Comparison of ENCODE assay signal across 38 cellular contexts in genomic region chr4:186738421-186738820, GRCh38. TPM values are rescaled to one million over a fixed set of nuclear protein-coding genes. Genes with fewer than 3 reads are reported as not detected.
"Had no signal": no experiment of that assay in that cellular context is flagged by ENCODE, and none has a peak within 500 bp of the region (broad histone marks: within the 10 kb centered on the region; RNA-seq: fewer than 3 reads in every experiment).

No MANE protein-coding gene starts in this region.

- H3K27me3 ChIP-seq: adrenal gland, ascending aorta, body of pancreas, brain microvascular endothelial cell, cardiac muscle cell had no signal

- H3K4me1 Mint-ChIP-seq: activated naive CD4-positive, alpha-beta T cell treated with anti-CD3 and anti-CD28 coated beads, Interleukin-2, amount 10 ng/mL, durations not matched to agents 7 days and 5 days; activated naive CD4-positive, alpha-beta T cell treated with anti-CD3 and anti-CD28 coated beads, Interleukin-2, amount 50 U/mL, for 24 hours; activated naive CD8-positive, alpha-beta T cell treated with anti-CD3 and anti-CD28 coated beads for 36 hours; activated naive CD8-positive, alpha-beta T cell treated with anti-CD3 and anti-CD28 coated beads, Interleukin-2, amount 10 ng/mL, durations not matched to agents 7 days and 5 days; activated naive CD8-positive, alpha-beta T cell treated with anti-CD3 and anti-CD28 coated beads, Interleukin-2, amount 50 U/mL, for 24 hours; activated T-helper 17 cell treated with anti-CD3 and anti-CD28 coated beads, Interleukin-2, amount 50 U/mL, for 72 hours; central memory CD8-positive, alpha-beta T cell had no signal

- ATAC-seq: activated naive CD4-positive, alpha-beta T cell treated with anti-CD3 and anti-CD28 coated beads, Interleukin-2, amount 50 U/mL, for 72 hours; activated naive CD8-positive, alpha-beta T cell treated with anti-CD3 and anti-CD28 coated beads, Interleukin-2, amount 50 U/mL, for 24 hours; activated T-cell treated with anti-CD3 and anti-CD28 coated beads, Interleukin-2, amount 50 U/mL, for 4 hours; activated T-cell treated with anti-CD3 and anti-CD28 coated beads, Interleukin-2, amount 50 U/mL, for 72 hours; activated T-helper 17 cell treated with anti-CD3 and anti-CD28 coated beads, Interleukin-2, amount 50 U/mL, for 72 hours; body of pancreas had no signal

- H3K27me3 Mint-ChIP-seq: activated naive CD4-positive, alpha-beta T cell treated with anti-CD3 and anti-CD28 coated beads, Interleukin-2, amount 10 ng/mL, durations not matched to agents 7 days and 5 days; activated naive CD4-positive, alpha-beta T cell treated with anti-CD3 and anti-CD28 coated beads, Interleukin-2, amount 50 U/mL, for 24 hours; activated naive CD8-positive, alpha-beta T cell treated with anti-CD3 and anti-CD28 coated beads for 36 hours; activated naive CD8-positive, alpha-beta T cell treated with anti-CD3 and anti-CD28 coated beads, Interleukin-2, amount 10 ng/mL, durations not matched to agents 7 days and 5 days; activated naive CD8-positive, alpha-beta T cell treated with anti-CD3 and anti-CD28 coated beads, Interleukin-2, amount 50 U/mL, for 24 hours; activated T-cell treated with anti-CD3 and anti-CD28 coated beads, Interleukin-2, amount 50 U/mL, for 24 hours; activated T-helper 17 cell treated with anti-CD3 and anti-CD28 coated beads, Interleukin-2, amount 50 U/mL, for 72 hours; central memory CD8-positive, alpha-beta T cell had no signal

- H3K9me3 Mint-ChIP-seq: activated naive CD4-positive, alpha-beta T cell treated with anti-CD3 and anti-CD28 coated beads for 36 hours; activated naive CD4-positive, alpha-beta T cell treated with anti-CD3 and anti-CD28 coated beads, Interleukin-2, amount 50 U/mL, for 24 hours; activated naive CD8-positive, alpha-beta T cell treated with anti-CD3 and anti-CD28 coated beads, Interleukin-2, amount 10 ng/mL, durations not matched to agents 7 days and 5 days; activated T-cell treated with anti-CD3 and anti-CD28 coated beads, Interleukin-2, amount 50 U/mL, for 4 hours; activated T-helper 1 cell treated with anti-CD3 and anti-CD28 coated beads, Interleukin-12 subunit alpha, Interleukin-12 subunit beta, Interleukin-2, Interleukin-4 antibody, amounts not matched to agents 30 ng/mL and 10 ng/mL and 1 ng/mL, durations not matched to agents 14 hours and 24 hours and 36 hours; activated T-helper 2 cell treated with anti-CD3 and anti-CD28 coated beads, Interferon-gamma antibody, Interleukin-2, Interleukin-4, amounts not matched to agents 10 μg/mL and 5 μg/mL and 100 μg/mL, durations not matched to agents 14 hours and 24 hours and 36 hours; brain had no signal

- H3K4me3 Mint-ChIP-seq: activated naive CD4-positive, alpha-beta T cell treated with anti-CD3 and anti-CD28 coated beads for 36 hours; activated naive CD4-positive, alpha-beta T cell treated with anti-CD3 and anti-CD28 coated beads, Interleukin-2, amount 10 ng/mL, durations not matched to agents 7 days and 5 days; activated naive CD4-positive, alpha-beta T cell treated with anti-CD3 and anti-CD28 coated beads, Interleukin-2, amount 50 U/mL, for 24 hours; activated naive CD8-positive, alpha-beta T cell; activated naive CD8-positive, alpha-beta T cell treated with anti-CD3 and anti-CD28 coated beads for 36 hours; activated naive CD8-positive, alpha-beta T cell treated with anti-CD3 and anti-CD28 coated beads, Interleukin-2, amount 10 ng/mL, durations not matched to agents 7 days and 5 days; activated naive CD8-positive, alpha-beta T cell treated with anti-CD3 and anti-CD28 coated beads, Interleukin-2, amount 50 U/mL, for 24 hours; activated T-cell treated with anti-CD3 and anti-CD28 coated beads, Interleukin-2, amount 50 U/mL, for 24 hours; activated T-cell treated with anti-CD3 and anti-CD28 coated beads, Interleukin-2, amount 50 U/mL, for 4 hours; activated T-cell treated with anti-CD3 and anti-CD28 coated beads, Interleukin-2, amount 50 U/mL, for 72 hours; activated T-helper 1 cell treated with anti-CD3 and anti-CD28 coated beads, Interleukin-12 subunit alpha, Interleukin-12 subunit beta, Interleukin-2, Interleukin-4 antibody, amounts not matched to agents 30 ng/mL and 10 ng/mL and 1 ng/mL, durations not matched to agents 14 hours and 24 hours and 36 hours; activated T-helper 17 cell treated with anti-CD3 and anti-CD28 coated beads, Interleukin-2, amount 50 U/mL, for 72 hours; brain; central memory CD8-positive, alpha-beta T cell had no signal

- H3K4me3 ChIP-seq: adrenal gland, ascending aorta, body of pancreas, cardiac muscle cell had no signal

- H3K36me3 ChIP-seq: adrenal gland, ascending aorta, brain microvascular endothelial cell, cardiac muscle cell had no signal

- H3K27ac Mint-ChIP-seq: activated naive CD4-positive, alpha-beta T cell treated with anti-CD3 and anti-CD28 coated beads for 36 hours; activated naive CD4-positive, alpha-beta T cell treated with anti-CD3 and anti-CD28 coated beads, Interleukin-2, amount 10 ng/mL, durations not matched to agents 7 days and 5 days; activated naive CD4-positive, alpha-beta T cell treated with anti-CD3 and anti-CD28 coated beads, Interleukin-2, amount 50 U/mL, for 24 hours; activated naive CD4-positive, alpha-beta T cell treated with anti-CD3 and anti-CD28 coated beads, Interleukin-2, amount 50 U/mL, for 72 hours; activated naive CD8-positive, alpha-beta T cell; activated naive CD8-positive, alpha-beta T cell treated with anti-CD3 and anti-CD28 coated beads for 36 hours; activated naive CD8-positive, alpha-beta T cell treated with anti-CD3 and anti-CD28 coated beads, Interleukin-2, amount 10 ng/mL, durations not matched to agents 7 days and 5 days; activated naive CD8-positive, alpha-beta T cell treated with anti-CD3 and anti-CD28 coated beads, Interleukin-2, amount 50 U/mL, for 24 hours; activated T-cell treated with anti-CD3 and anti-CD28 coated beads, Interleukin-2, amount 50 U/mL, for 24 hours; activated T-cell treated with anti-CD3 and anti-CD28 coated beads, Interleukin-2, amount 50 U/mL, for 72 hours; activated T-helper 1 cell treated with anti-CD3 and anti-CD28 coated beads, Interleukin-12 subunit alpha, Interleukin-12 subunit beta, Interleukin-2, Interleukin-4 antibody, amounts not matched to agents 30 ng/mL and 10 ng/mL and 1 ng/mL, durations not matched to agents 14 hours and 24 hours and 36 hours; activated T-helper 17 cell treated with anti-CD3 and anti-CD28 coated beads, Interleukin-2, amount 50 U/mL, for 72 hours; activated T-helper 2 cell treated with anti-CD3 and anti-CD28 coated beads, Interferon-gamma antibody, Interleukin-2, Interleukin-4, amounts not matched to agents 10 μg/mL and 5 μg/mL and 100 μg/mL, durations not matched to agents 14 hours and 24 hours and 36 hours; brain had no signal

- H3K27ac ChIP-seq: adrenal gland, ascending aorta, body of pancreas, brain microvascular endothelial cell, cardiac muscle cell had no signal

- H3K9me3 ChIP-seq: adrenal gland, ascending aorta, body of pancreas had no signal

- DNase-seq: activated effector memory CD4-positive, alpha-beta T cell treated with anti-CD3 and anti-CD28 coated beads, Interleukin-2, amount 50 U/mL, for 16 hours; activated effector memory CD4-positive, alpha-beta T cell treated with Interleukin-2 at 50 U/mL for 16 hours; activated gamma-delta T cell; activated gamma-delta T cell treated with Interleukin-2 at 50 U/mL for 16 hours; activated naive CD4-positive, alpha-beta T cell; activated naive CD4-positive, alpha-beta T cell treated with anti-CD3 and anti-CD28 coated beads for 36 hours; activated naive CD4-positive, alpha-beta T cell treated with anti-CD3 and anti-CD28 coated beads, Interleukin-2, amount 10 ng/mL, durations not matched to agents 7 days and 5 days; activated naive CD4-positive, alpha-beta T cell treated with anti-CD3 and anti-CD28 coated beads, Interleukin-2, amount 50 U/mL, for 16 hours; activated naive CD4-positive, alpha-beta T cell treated with Interleukin-2 at 50 U/mL for 16 hours; activated naive CD8-positive, alpha-beta T cell treated with anti-CD3 and anti-CD28 coated beads for 36 hours; activated naive CD8-positive, alpha-beta T cell treated with anti-CD3 and anti-CD28 coated beads, Interleukin-2, amount 10 ng/mL, durations not matched to agents 7 days and 5 days; activated naive CD8-positive, alpha-beta T cell treated with anti-CD3 and anti-CD28 coated beads, Interleukin-2, amount 50 U/mL, for 24 hours; activated T-cell treated with anti-CD3 and anti-CD28 coated beads for 4 hours; activated T-cell treated with anti-CD3 and anti-CD28 coated beads, Interleukin-2, amount 50 U/mL, for 1 hour; activated T-cell treated with anti-CD3 and anti-CD28 coated beads, Interleukin-2, amount 50 U/mL, for 24 hours; activated T-cell treated with anti-CD3 and anti-CD28 coated beads, Interleukin-2, amount 50 U/mL, for 4 hours; activated T-cell treated with anti-CD3 and anti-CD28 coated beads, Interleukin-2, amount 50 U/mL, for 48 hours; activated T-cell treated with anti-CD3 and anti-CD28 coated beads, Interleukin-2, amount 50 U/mL, for 72 hours; adrenal gland; amniotic stem cell; amygdala; anterior cingulate cortex; aorta; body of pancreas; brain microvascular endothelial cell; caudate nucleus; central memory CD4-positive, alpha-beta T cell; cerebellar nuclear complex had no signal

- H3K4me1 ChIP-seq: adrenal gland, ascending aorta had no signal

- H3K36me3 Mint-ChIP-seq: activated naive CD4-positive, alpha-beta T cell treated with anti-CD3 and anti-CD28 coated beads, Interleukin-2, amount 10 ng/mL, durations not matched to agents 7 days and 5 days; activated naive CD4-positive, alpha-beta T cell treated with anti-CD3 and anti-CD28 coated beads, Interleukin-2, amount 50 U/mL, for 24 hours; activated naive CD4-positive, alpha-beta T cell treated with anti-CD3 and anti-CD28 coated beads, Interleukin-2, amount 50 U/mL, for 72 hours; activated naive CD8-positive, alpha-beta T cell; activated naive CD8-positive, alpha-beta T cell treated with anti-CD3 and anti-CD28 coated beads for 36 hours; activated naive CD8-positive, alpha-beta T cell treated with anti-CD3 and anti-CD28 coated beads, Interleukin-2, amount 10 ng/mL, durations not matched to agents 7 days and 5 days; brain had no signal

RNA-seq across cellular contexts. Expression of gene FAT1, which starts 14.8 kb away (rescaled TPM):
- total RNA-seq: activated naive CD8-positive, alpha-beta T cell treated with anti-CD3 and anti-CD28 coated beads, Interleukin-2, amount 10 ng/mL, durations not matched to agents 7 days and 5 days; activated T-helper 17 cell treated with anti-CD3 and anti-CD28 coated beads, Interleukin-2, amount 50 U/mL, for 72 hours had no signal
